In genomic region chr11:118239509-118239908, GRCh38 we compare ENCODE assay signal across 18 cellular contexts. TPM values are rescaled to one million over a fixed set of nuclear protein-coding genes. Genes with fewer than 3 reads are reported as not detected.
A peak's percentile ranks its signal among the peaks of the same experiment; 100 is the strongest.
DNase-seq lines count a peak whose midpoint lies in the region; ATAC-seq and TF ChIP-seq lines count a peak whose summit lies in the region.
"Had no signal": no experiment of that assay in that cellular context is flagged by ENCODE, and none has a peak within 500 bp of the region (broad histone marks: within the 10 kb centered on the region; RNA-seq: fewer than 3 reads in every experiment).

No MANE protein-coding gene starts in this region.

- no peak for ATAC-seq in CD4-positive, alpha-beta T cell (ENCODE audit: poor library complexity)
- ATAC-seq in HG03571 (IDR thresholded peaks at IDR 0.05; ENCODE audit: unreplicated experiment), result no peak

- peaks cover 37% of the 10 kb centered on the region for H3K36me3 Mint-ChIP-seq in CD4-positive, alpha-beta T cell (ENCODE audit: low read depth)
- peaks cover 71% of the 10 kb centered on the region for H3K36me3 Mint-ChIP-seq in activated T-helper 2 cell treated with anti-CD3 and anti-CD28 coated beads, Interferon-gamma antibody, Interleukin-2, Interleukin-4, amounts not matched to agents 10 μg/mL and 5 μg/mL and 100 μg/mL, durations not matched to agents 14 hours and 24 hours and 36 hours (ENCODE audit: low read depth)

- no peaks in the 10 kb centered on the region for H3K27me3 Mint-ChIP-seq in CD4-positive, alpha-beta T cell
- no peaks in the 10 kb centered on the region for H3K27me3 Mint-ChIP-seq in activated T-helper 2 cell treated with anti-CD3 and anti-CD28 coated beads, Interferon-gamma antibody, Interleukin-2, Interleukin-4, amounts not matched to agents 10 μg/mL and 5 μg/mL and 100 μg/mL, durations not matched to agents 14 hours and 24 hours and 36 hours (ENCODE audit: low read depth)

- H3K4me1 ChIP-seq in BLaER1 treated with 17β-estradiol and CSF1 and Interleukin-3, amounts not matched to agents 10 nM and 100 nM, result peaks cover 36 to 100% (median 54%) of the 10 kb centered on the region in 10 experiments
- H3K4me1 ChIP-seq in mononuclear cell (ENCODE audit: insufficient read depth, low read length), result peaks cover 72% of the 10 kb centered on the region
- H3K4me1 ChIP-seq: prostate gland had no signal

- no peak for DNase-seq in CD4-positive, alpha-beta T cell
- no peak for DNase-seq in activated T-helper 2 cell treated with anti-CD3 and anti-CD28 coated beads, Interferon-gamma antibody, Interleukin-2, Interleukin-4, amounts not matched to agents 10 μg/mL and 5 μg/mL and 100 μg/mL, durations not matched to agents 14 hours and 24 hours and 36 hours (ENCODE audit: low spot score)
- DNase-seq in middle frontal gyrus (ENCODE audit: extremely low spot score, low spot score), result no peak
- no peak for DNase-seq in NCI-H510A treated with DMSO at 0.1 percent for 48 hours (lab: John Stamatoyannopoulos, UW)
- DNase-seq: activated CD4-positive, alpha-beta T cell treated with anti-CD3 and anti-CD28 coated beads, Interleukin-2, amount 50 U/mL, for 1 hour; effector CD4-positive, alpha-beta T cell; kidney glomerular epithelial cell; NCI-H1417; NCI-H446; stimulated activated CD4-positive, alpha-beta T cell treated with anti-CD3 and anti-CD28 coated beads, Interleukin-15, amount 100 ng/mL, for 24 hours; T1000 had no signal

- H3K36me3 ChIP-seq in BLaER1 treated with 17β-estradiol and CSF1 and Interleukin-3, amounts not matched to agents 10 nM and 100 nM, result peaks cover 0 to 18% (median 0%) of the 10 kb centered on the region in 11 experiments; a peak in 3 of 22 replicates
- H3K36me3 ChIP-seq: prostate gland had no signal

- H3K9me3 ChIP-seq in BLaER1 treated with 17β-estradiol and CSF1 and Interleukin-3, amounts not matched to agents 10 nM and 100 nM (replicated peaks in 1 of 11), result no peaks in the 10 kb centered on the region
- no peaks in the 10 kb centered on the region for H3K9me3 ChIP-seq in CD4-positive, alpha-beta T cell (ENCODE audit: control insufficient read depth, low read length)
- no peaks in the 10 kb centered on the region for H3K9me3 ChIP-seq in mononuclear cell (ENCODE audit: low read depth, low read length)
- H3K9me3 ChIP-seq: prostate gland had no signal

- intact Hi-C loops in CD4-positive, alpha-beta T cell (cut with DNase I, micrococcal nuclease), result loop anchor here in 1 of 2 experiments (5.0 kb wide), 1 partner anchor 37 kb away; no protein-coding TSS in a partner anchor
- intact Hi-C loops in activated T-helper 2 cell treated with anti-CD3 and anti-CD28 coated beads, Interferon-gamma antibody, Interleukin-2, Interleukin-4, amounts not matched to agents 10 μg/mL and 5 μg/mL and 100 μg/mL, durations not matched to agents 14 hours and 24 hours and 36 hours (cut with micrococcal nuclease), result loop anchor here (1.0 kb wide), 1 partner anchor 22 kb away; no protein-coding TSS in a partner anchor

- peak overlapping the region; percentile 68 to 95 (median 81) for H3K4me2 ChIP-seq in BLaER1 treated with 17β-estradiol and CSF1 and Interleukin-3, amounts not matched to agents 10 nM and 100 nM
- H3K4me2 ChIP-seq: hepatocyte had no signal

- H4K20me1 ChIP-seq in BLaER1 treated with 17β-estradiol and CSF1 and Interleukin-3, amounts not matched to agents 10 nM and 100 nM, result no peaks in the 10 kb centered on the region

- H3K27ac Mint-ChIP-seq in CD4-positive, alpha-beta T cell, result peak overlapping the region; percentile 89
- peak overlapping the region; percentile 95 for H3K27ac Mint-ChIP-seq in activated T-helper 2 cell treated with anti-CD3 and anti-CD28 coated beads, Interferon-gamma antibody, Interleukin-2, Interleukin-4, amounts not matched to agents 10 μg/mL and 5 μg/mL and 100 μg/mL, durations not matched to agents 14 hours and 24 hours and 36 hours

- peak overlapping the region in 6 of 11 experiments; percentile 53 to 76 (median 68); a peak in 11 of 22 replicates for H3K9ac ChIP-seq in BLaER1 treated with 17β-estradiol and CSF1 and Interleukin-3, amounts not matched to agents 10 nM and 100 nM

- H3K4me1 Mint-ChIP-seq in CD4-positive, alpha-beta T cell (ENCODE audit: low read depth), result peaks cover 59% of the 10 kb centered on the region
- H3K4me1 Mint-ChIP-seq in activated T-helper 2 cell treated with anti-CD3 and anti-CD28 coated beads, Interferon-gamma antibody, Interleukin-2, Interleukin-4, amounts not matched to agents 10 μg/mL and 5 μg/mL and 100 μg/mL, durations not matched to agents 14 hours and 24 hours and 36 hours (ENCODE audit: low read depth), result peaks cover 81% of the 10 kb centered on the region

- peak overlapping the region in 10 of 11 experiments; percentile 31 to 91 (median 78); a peak in 19 of 22 replicates for H3K27ac ChIP-seq in BLaER1 treated with 17β-estradiol and CSF1 and Interleukin-3, amounts not matched to agents 10 nM and 100 nM
- no peak overlapping the region for H3K27ac ChIP-seq in CD4-positive, alpha-beta T cell (ENCODE audit: low read depth, low read length)

- H3K4me3 ChIP-seq in BLaER1 treated with 17β-estradiol and CSF1 and Interleukin-3, amounts not matched to agents 10 nM and 100 nM, result peak overlapping the region in 6 of 10 experiments; percentile 1 to 61 (median 28); a peak in 9 of 20 replicates
- H3K4me3 ChIP-seq in mononuclear cell (ENCODE audit: low read length), result peak overlapping the region; percentile 10
- H3K4me3 ChIP-seq: hepatocyte, prostate gland had no signal

- H3K9me3 Mint-ChIP-seq in CD4-positive, alpha-beta T cell, result no peaks in the 10 kb centered on the region
- no peaks in the 10 kb centered on the region for H3K9me3 Mint-ChIP-seq in activated T-helper 2 cell treated with anti-CD3 and anti-CD28 coated beads, Interferon-gamma antibody, Interleukin-2, Interleukin-4, amounts not matched to agents 10 μg/mL and 5 μg/mL and 100 μg/mL, durations not matched to agents 14 hours and 24 hours and 36 hours

- H3K4me3 Mint-ChIP-seq in CD4-positive, alpha-beta T cell, result peak overlapping the region; percentile 46
- peak overlapping the region; percentile 78 for H3K4me3 Mint-ChIP-seq in activated T-helper 2 cell treated with anti-CD3 and anti-CD28 coated beads, Interferon-gamma antibody, Interleukin-2, Interleukin-4, amounts not matched to agents 10 μg/mL and 5 μg/mL and 100 μg/mL, durations not matched to agents 14 hours and 24 hours and 36 hours (ENCODE audit: low read depth)

- CTCF ChIA-PET in CD4-positive, alpha-beta T cell (lab: Charles Lee), result interaction anchor here (0.8 to 2.0 kb wide), 6 partner anchors 10 to 41 kb away, joined by 3 to 8 read pairs (median 4); partner anchors contain the start of gene JAML

- no peak for TF ChIP-seq CTCF in CD4-positive, alpha-beta T cell (IDR thresholded peaks at IDR 0.05)

- no peaks in the 10 kb centered on the region for H3K27me3 ChIP-seq in BLaER1 treated with 17β-estradiol and CSF1 and Interleukin-3, amounts not matched to agents 10 nM and 100 nM
- no peaks in the 10 kb centered on the region for H3K27me3 ChIP-seq in CD4-positive, alpha-beta T cell (ENCODE audit: control insufficient read depth, insufficient read depth, low read length)
- no peaks in the 10 kb centered on the region for H3K27me3 ChIP-seq in mononuclear cell (ENCODE audit: insufficient read depth, low read length)
- H3K27me3 ChIP-seq: hepatocyte had no signal

- POLR2A ChIA-PET in CD4-positive, alpha-beta T cell (lab: Charles Lee), result interaction anchor here (0.7 to 6.4 kb wide), 10 partner anchors 9 to 99 kb away, joined by 3 to 78 read pairs (median 3); partner anchors contain the start of genes CD3E, JAML, MPZL2 and MPZL3

RNA-seq across cellular contexts. Expression of gene MPZL3, which starts 12.7 kb away (rescaled TPM):
- total RNA-seq in CD4-positive, alpha-beta T cell, result 10 to 100 TPM; 29.0 to 30.2 TPM
- 49.5 and 49.7 TPM in 2 replicates for total RNA-seq in activated T-helper 2 cell treated with anti-CD3 and anti-CD28 coated beads, Interferon-gamma antibody, Interleukin-2, Interleukin-4, amounts not matched to agents 10 μg/mL and 5 μg/mL and 100 μg/mL, durations not matched to agents 14 hours and 24 hours and 36 hours
- total RNA-seq in mononuclear cell, result 16.7 TPM
- total RNA-seq: myocyte had no signal

RNA-seq across cellular contexts. Expression of gene JAML, which starts 14.7 kb away (rescaled TPM):
- 10 to 100 TPM; 26.7 to 30.3 TPM for total RNA-seq in CD4-positive, alpha-beta T cell
- total RNA-seq in activated T-helper 2 cell treated with anti-CD3 and anti-CD28 coated beads, Interferon-gamma antibody, Interleukin-2, Interleukin-4, amounts not matched to agents 10 μg/mL and 5 μg/mL and 100 μg/mL, durations not matched to agents 14 hours and 24 hours and 36 hours, result 377 and 389 TPM in 2 replicates
- 90.4 TPM for total RNA-seq in mononuclear cell
- total RNA-seq: Daoy, myocyte had no signal

RNA-seq across cellular contexts. Expression of gene MPZL2, which starts 24.6 kb away (rescaled TPM):
- total RNA-seq in CD4-positive, alpha-beta T cell, result 1 to 10 TPM in 1 of 2 experiments, under 1 TPM in 1; 0.95 to 1.8 TPM
- 13.9 and 14.6 TPM in 2 replicates for total RNA-seq in activated T-helper 2 cell treated with anti-CD3 and anti-CD28 coated beads, Interferon-gamma antibody, Interleukin-2, Interleukin-4, amounts not matched to agents 10 μg/mL and 5 μg/mL and 100 μg/mL, durations not matched to agents 14 hours and 24 hours and 36 hours
- total RNA-seq in mononuclear cell, result 1.5 TPM
- total RNA-seq: myocyte had no signal
